Comparison of ENCODE assay signal across 23 cellular contexts in the genomic region with DNA sequence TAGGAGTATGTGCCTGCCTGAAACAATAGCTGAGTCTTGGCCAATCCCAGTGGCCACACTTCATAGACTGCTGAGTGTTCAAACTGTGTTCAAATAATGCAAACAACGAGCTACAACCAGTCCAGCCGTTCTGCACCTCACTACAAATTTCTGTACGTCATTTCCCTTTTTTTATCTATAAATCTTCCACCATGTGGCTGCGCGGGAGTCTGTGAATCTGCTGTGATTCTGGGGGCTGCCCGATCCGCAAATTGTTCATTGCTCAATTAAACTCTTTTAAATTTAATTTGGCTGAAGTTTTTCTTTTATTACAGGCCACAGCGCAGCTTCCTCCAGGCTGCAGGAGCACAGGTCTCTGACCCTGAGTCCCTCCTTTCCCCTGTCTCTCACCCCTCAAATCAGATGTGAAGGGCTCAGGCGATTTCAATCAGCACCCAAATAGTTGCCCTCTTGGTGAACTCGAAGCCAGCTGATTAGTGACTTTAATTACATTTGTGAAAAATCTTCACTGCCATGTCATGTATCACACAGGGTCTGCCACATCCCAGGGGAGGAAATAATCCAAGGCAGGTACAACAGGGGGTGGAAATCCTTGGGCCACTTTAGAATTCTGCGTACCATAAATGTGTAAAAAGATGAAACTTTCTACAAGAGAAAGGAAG.
DNase-seq lines count a peak whose midpoint lies in the region; ATAC-seq and TF ChIP-seq lines count a peak whose summit lies in the region.
"Had no signal": no experiment of that assay in that cellular context is flagged by ENCODE, and none has a peak within 500 bp of the region (broad histone marks: within the 10 kb centered on the region; RNA-seq: fewer than 3 reads in every experiment).

No MANE protein-coding gene starts in this region.

- intact Hi-C loops in posterior vena cava (cut with DNase I) = loop anchor here in 1 of 2 donors (10.0 kb wide), 1 partner anchor 485 kb away; no protein-coding TSS in a partner anchor

- in situ Hi-C loops in KBM-7 (cut with MboI; ENCODE audit: low pct_unique_long_range_greater_than_20kb, low sequenced_read_pairs) = no loop called here

- no peak for TF ChIP-seq CTCF in NB4 (IDR thresholded peaks at IDR 0.05; ENCODE audit: low read depth, low read length)

- no peak for TF ChIP-seq POLR2A in NB4 (IDR thresholded peaks at IDR 0.05; ENCODE audit: extremely low read depth, insufficient read length)

- ATAC-seq in HG03039 (IDR thresholded peaks at IDR 0.05; ENCODE audit: unreplicated experiment) (no peak), GM19351 (IDR thresholded peaks at IDR 0.05; ENCODE audit: unreplicated experiment) (no peak)

- DNase-seq in KBM-7 = peak; percentile 19
- DNase-seq in NB4 (ENCODE audit: low read depth) = peak; percentile 39
- peak; percentile 11 for DNase-seq in ecto neural progenitor cell (ENCODE audit: low spot score)
- DNase-seq in posterior vena cava (ENCODE audit: low spot score) = peak; percentile 35
- DNase-seq in hypothalamus (lab: John Stamatoyannopoulos, UW) = no peak
- no peak for DNase-seq in germinal center (ENCODE audit: low spot score)
- DNase-seq: Caco-2; CD4-positive, CD25-positive, alpha-beta regulatory T cell; DMS153; EL; HFFc6; Kasumi-1; MM.1S; NCI-H1436; NCI-H2029; NCI-H2171; NCI-H446; NCI-H69; NK-92 treated with Interleukin-12 subunit alpha and Interleukin-12 subunit beta, amount 100 ng/mL, for 24 hours; OCI-M1; RPMI8226 had no signal

- H3K4me3 ChIP-seq in NB4 (ENCODE audit: low read depth, low read length) = no peak overlapping the region

Comparison
In these comparisons a context has a peak if more than half of its experiments do, and no peak if none do; other contexts are left out.
1. DNase-seq: peak in KBM-7 (single experiment), NB4 (single experiment), ecto neural progenitor cell (single experiment) and posterior vena cava (single experiment); none in hypothalamus (0 of 51) and germinal center (single experiment).